Comparison of ENCODE assay signal across 17 cellular contexts in genomic region chr7:6588566-6588965, GRCh38. TPM values are rescaled to one million over a fixed set of nuclear protein-coding genes. Genes with fewer than 3 reads are reported as not detected.
DNase-seq lines count a peak whose midpoint lies in the region; ATAC-seq and TF ChIP-seq lines count a peak whose summit lies in the region.
"Had no signal": no experiment of that assay in that cellular context is flagged by ENCODE, and none has a peak within 500 bp of the region (broad histone marks: within the 10 kb centered on the region; RNA-seq: fewer than 3 reads in every experiment).

No MANE protein-coding gene starts in this region.

- peaks cover 21% of the 10 kb centered on the region for H3K4me1 Mint-ChIP-seq in activated B cell treated with CpG ODN at 0.5 μM for 24 hours
- H3K4me1 Mint-ChIP-seq in mesothelial cell of epicardium, result peaks cover 9% of the 10 kb centered on the region

- no peaks in the 10 kb centered on the region for H3K27me3 Mint-ChIP-seq in activated B cell treated with CpG ODN at 0.5 μM for 24 hours
- no peaks in the 10 kb centered on the region for H3K27me3 Mint-ChIP-seq in mesothelial cell of epicardium (ENCODE audit: low read depth)

- H3K27me3 ChIP-seq in right cardiac atrium (ENCODE audit: control insufficient read depth, insufficient read depth) (no peaks in the 10 kb centered on the region), left ventricle myocardium inferior (ENCODE audit: low read depth) (no peaks in the 10 kb centered on the region)
- H3K27me3 ChIP-seq: pancreas had no signal

- CTCF ChIA-PET in activated B cell treated with CpG ODN at 0.5 μM for 24 hours (lab: Charles Lee), result interaction anchor here (0.5 to 1.8 kb wide), 2 partner anchors 8 to 109 kb away, joined by 3 read pairs; no protein-coding TSS in a partner anchor

- H3K27ac Mint-ChIP-seq in activated B cell treated with CpG ODN at 0.5 μM for 24 hours (peak overlapping the region; percentile 12), mesothelial cell of epicardium (no peak overlapping the region)

- H3K36me3 ChIP-seq in left ventricle myocardium inferior, result peaks cover 67% of the 10 kb centered on the region

- H3K9me3 Mint-ChIP-seq in activated B cell treated with CpG ODN at 0.5 μM for 24 hours (no peaks in the 10 kb centered on the region), mesothelial cell of epicardium (no peaks in the 10 kb centered on the region)

- no peak for ATAC-seq in right cardiac atrium
- ATAC-seq in activated B cell treated with CpG ODN at 0.5 μM for 24 hours (ENCODE audit: low read depth), result no peak
- no peak for ATAC-seq in HG03520 (IDR thresholded peaks at IDR 0.05; ENCODE audit: unreplicated experiment)
- ATAC-seq: GM12878, pancreas had no signal

- H3K4me1 ChIP-seq in right cardiac atrium (ENCODE audit: control insufficient read depth, insufficient read depth, low read length) (no peaks in the 10 kb centered on the region), left ventricle myocardium inferior (peaks cover 30% of the 10 kb centered on the region)

- intact Hi-C loops in right cardiac atrium (cut with DNase I), result no loop called here
- intact Hi-C loops in left ventricle myocardium inferior (cut with micrococcal nuclease), result no loop called here
- intact Hi-C loops in activated B cell treated with CpG ODN at 0.5 μM for 24 hours (cut with micrococcal nuclease), result loop anchor here (5.0 kb wide), 1 partner anchor 269 kb away; no protein-coding TSS in a partner anchor

- DNase-seq in right cardiac atrium (peak in 2 of 3 donors; percentile 51 to 65), left ventricle myocardium inferior (no peak), activated B cell treated with CpG ODN at 0.5 μM for 24 hours (no peak), mesothelial cell of epicardium (ENCODE audit: low spot score in 2 of 2, unreplicated experiment in 2 of 2) (no peak), AG08395 (ENCODE audit: low spot score) (no peak), NCI-H2107 treated with DMSO at 0.1 percent for 48 hours (lab: John Stamatoyannopoulos, UW; ENCODE audit: unreplicated experiment) (no peak)
- DNase-seq: activated T-cell treated with anti-CD3 and anti-CD28 coated beads, Interleukin-2, amount 50 U/mL, for 48 hours; KBM-7; midbrain; NCI-H1092; NCI-H69; pancreas; stimulated activated CD4-positive, alpha-beta T cell treated with anti-CD3 and anti-CD28 coated beads, Interleukin-2, amount 100 ng/mL, for 48 hours; T1000 had no signal

- no peak overlapping the region for H3K27ac ChIP-seq in right cardiac atrium (ENCODE audit: low read length)
- no peak overlapping the region for H3K27ac ChIP-seq in left ventricle myocardium inferior (replicated peaks)

- no peak overlapping the region for H3K4me3 ChIP-seq in right cardiac atrium (ENCODE audit: low read length)
- no peak overlapping the region for H3K4me3 ChIP-seq in left ventricle myocardium inferior
- H3K4me3 ChIP-seq: GM12878, pancreas had no signal

- WGBS in right cardiac atrium, result 74% methylated on average over 9 of the region's 9 CpGs

- H3K9me3 ChIP-seq in right cardiac atrium (ENCODE audit: control insufficient read depth, low read length) (no peaks in the 10 kb centered on the region), left ventricle myocardium inferior (replicated peaks) (no peaks in the 10 kb centered on the region)
- H3K9me3 ChIP-seq: pancreas had no signal

- POLR2A ChIA-PET in activated B cell treated with CpG ODN at 0.5 μM for 24 hours (lab: Charles Lee), result interaction anchor here (0.7 to 3.1 kb wide), 2 partner anchors 11 to 14 kb away, joined by 6 to 16 read pairs; partner anchors contain the start of gene ZDHHC4

- H3K4me3 Mint-ChIP-seq in activated B cell treated with CpG ODN at 0.5 μM for 24 hours (no peak overlapping the region), mesothelial cell of epicardium (peak overlapping the region; percentile 71)

- H3K36me3 Mint-ChIP-seq in activated B cell treated with CpG ODN at 0.5 μM for 24 hours (ENCODE audit: low read depth) (peaks cover 65% of the 10 kb centered on the region), mesothelial cell of epicardium (peaks cover 41% of the 10 kb centered on the region)

- TF ChIP-seq CTCF in left ventricle myocardium inferior (IDR thresholded peaks at IDR 0.05; ENCODE audit: borderline replicate concordance), result no peak
- no peak for TF ChIP-seq CTCF in activated B cell treated with CpG ODN at 0.5 μM for 24 hours (IDR thresholded peaks at IDR 0.05)
- no peak for TF ChIP-seq CTCF in mesothelial cell of epicardium (IDR thresholded peaks at IDR 0.05; ENCODE audit: unreplicated experiment)

RNA-seq across cellular contexts. Expression of gene INTS15, which starts 1.3 kb away (rescaled TPM):
- total RNA-seq in right cardiac atrium (10 to 100 TPM; 15.6 to 18.7 (median 17.3) TPM), left ventricle myocardium inferior (14.4 TPM), activated B cell treated with CpG ODN at 0.5 μM for 24 hours (49.0 and 49.9 TPM in 2 replicates), mesothelial cell of epicardium (44.1 to 44.5 TPM (median 44.4 TPM) in 3 replicates)
- polyA plus RNA-seq in right cardiac atrium, result 9.4 TPM

RNA-seq across cellular contexts. Expression of gene ZDHHC4, which starts 11.3 kb away (rescaled TPM):
- 10 to 100 TPM; 43.0 to 51.7 (median 46.3) TPM for total RNA-seq in right cardiac atrium
- polyA plus RNA-seq in right cardiac atrium, result 37.1 TPM
- 36.7 TPM for total RNA-seq in left ventricle myocardium inferior
- 33.2 and 37.4 TPM in 2 replicates for total RNA-seq in activated B cell treated with CpG ODN at 0.5 μM for 24 hours
- total RNA-seq in mesothelial cell of epicardium, result 66.9 to 75.3 TPM (median 67.9 TPM) in 3 replicates

RNA-seq across cellular contexts. Expression of gene ZNF853, which starts 26.8 kb away (rescaled TPM):
- total RNA-seq in right cardiac atrium, result 10 to 100 TPM; 12.4 to 20.6 (median 17.2) TPM
- polyA plus RNA-seq in right cardiac atrium, result 8.2 TPM
- 15.0 TPM for total RNA-seq in left ventricle myocardium inferior
- 2.8 and 3.2 TPM in 2 replicates for total RNA-seq in activated B cell treated with CpG ODN at 0.5 μM for 24 hours
- 22.7 to 23.5 TPM (median 22.9 TPM) in 3 replicates for total RNA-seq in mesothelial cell of epicardium

RNA-seq across cellular contexts. Expression of gene GRID2IP, which starts 37.3 kb away (rescaled TPM):
- total RNA-seq in right cardiac atrium, result under 1 TPM in 2 of 4 donors, not detected in 2; 0.09 to 0.20 TPM
- polyA plus RNA-seq in right cardiac atrium, result 0.05 TPM
- total RNA-seq in left ventricle myocardium inferior, result not detected
- total RNA-seq in activated B cell treated with CpG ODN at 0.5 μM for 24 hours, result 0.93 and 1.3 TPM in 2 replicates
- 1.4 to 1.5 TPM (median 1.5 TPM) in 3 replicates for total RNA-seq in mesothelial cell of epicardium
- total RNA-seq: GM12878, skeletal muscle tissue had no signal
- polyA plus RNA-seq: GM12878 had no signal

RNA-seq across cellular contexts. Expression of gene ZNF316, which starts 48.6 kb away (rescaled TPM):
- 10 to 100 TPM; 14.8 to 20.7 (median 17.3) TPM for total RNA-seq in right cardiac atrium
- 11.7 TPM for polyA plus RNA-seq in right cardiac atrium
- 17.7 TPM for total RNA-seq in left ventricle myocardium inferior
- 40.3 and 43.8 TPM in 2 replicates for total RNA-seq in activated B cell treated with CpG ODN at 0.5 μM for 24 hours
- total RNA-seq in mesothelial cell of epicardium, result 55.9 to 58.5 TPM (median 57.9 TPM) in 3 replicates

Comparison
In these comparisons a context has a peak if more than half of its experiments do, and no peak if none do; other contexts are left out.
1. DNase-seq: peak in right cardiac atrium (2 of 3); none in left ventricle myocardium inferior (single experiment), activated B cell treated with CpG ODN at 0.5 μM for 24 hours (single experiment), mesothelial cell of epicardium (0 of 2), AG08395 (single experiment) and NCI-H2107 treated with DMSO at 0.1 percent for 48 hours (single experiment).